Comparison of ENCODE assay signal across 8 cellular contexts in the genomic region with DNA sequence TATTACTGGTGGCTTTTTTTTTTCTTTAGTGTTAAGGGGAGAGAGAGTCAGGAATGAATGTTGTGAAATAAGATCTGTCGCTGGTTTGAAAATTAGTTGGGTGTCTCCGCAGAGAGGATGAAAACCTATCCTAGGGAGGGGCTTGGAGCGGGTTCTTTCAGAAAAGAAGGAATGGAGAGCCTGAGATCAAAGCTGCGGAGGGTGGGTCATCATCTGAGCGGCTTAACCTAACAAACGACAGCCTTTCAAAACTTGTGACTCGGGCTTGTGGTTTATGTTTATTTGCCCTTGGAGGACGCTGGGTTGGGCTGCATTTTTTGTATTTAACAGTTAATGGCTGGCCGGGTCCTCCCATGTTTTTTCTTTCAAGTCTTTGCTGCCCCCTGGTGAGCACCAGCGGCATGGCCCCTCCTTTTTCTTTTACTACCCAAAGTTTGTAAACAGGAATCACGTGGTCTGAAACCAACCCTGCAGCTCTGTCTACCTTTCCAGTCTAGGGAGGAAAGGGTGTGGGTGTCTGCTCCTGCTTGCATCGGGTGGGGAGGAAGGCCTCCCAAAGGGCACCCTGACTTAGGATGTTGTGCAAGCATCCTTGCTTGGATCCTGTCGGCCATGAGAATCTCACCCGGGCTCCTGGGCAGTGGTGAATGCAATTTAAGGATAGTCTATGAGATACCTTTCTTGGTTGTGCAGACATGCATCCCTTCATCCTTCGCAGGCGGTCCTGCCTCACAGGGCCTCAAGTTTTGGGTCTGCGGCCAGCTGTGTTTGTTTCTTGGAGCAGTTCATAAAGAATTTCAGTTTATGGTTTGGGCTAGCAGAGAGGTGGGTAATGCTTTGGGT. TPM values are rescaled to one million over a fixed set of nuclear protein-coding genes. Genes with fewer than 3 reads are reported as not detected.
DNase-seq lines count a peak whose midpoint lies in the region; ATAC-seq, FAIRE-seq and TF ChIP-seq lines count a peak whose summit lies in the region.

No MANE protein-coding gene starts in this region.

- H3K4me3 ChIP-seq in bronchial epithelial cell (ENCODE audit: low read depth, low read length) (peak overlapping the region; percentile 80), skin epidermis (peak overlapping the region; percentile 74 to 95 (median 92))

- peaks cover 47% of the 10 kb centered on the region for H3K36me3 Mint-ChIP-seq in WTC11

- H3K27ac Mint-ChIP-seq in WTC11 = peak overlapping the region; percentile 86

- H3K27me3 ChIP-seq in bronchial epithelial cell (ENCODE audit: control insufficient read depth, insufficient read depth, low read length) = no peaks in the 10 kb centered on the region

- CTCF ChIA-PET in WTC11 (lab: Charles Lee) = interaction anchor here (0.8 to 5.4 kb wide), 22 partner anchors 25 to 154 kb away, joined by 3 to 70 read pairs (median 10); no protein-coding TSS in a partner anchor

- peaks cover 23% of the 10 kb centered on the region for H3K36me3 ChIP-seq in bronchial epithelial cell (ENCODE audit: control insufficient read depth, insufficient read depth, low read length)

- DNase-seq in CMK (ENCODE audit: low read depth) (peak; percentile 79), NCI-H345 (lab: John Stamatoyannopoulos, UW) (peak; percentile 91), WTC11 (ENCODE audit: low spot score) (peak; percentile 89), bronchial epithelial cell (ENCODE audit: low read depth) (peak; percentile 88), iPS-NIHi7 (ENCODE audit: extremely low spot score) (peak; percentile 68)

- peak overlapping the region; percentile 68 to 99 (median 94) for H3K27ac ChIP-seq in skin epidermis

- no peak for FAIRE-seq in bronchial epithelial cell (lab: Jason Lieb, UNC)

- H3K4me1 Mint-ChIP-seq in WTC11 = peaks cover 51% of the 10 kb centered on the region

- H3K9me3 Mint-ChIP-seq in WTC11 = no peaks in the 10 kb centered on the region

- no peaks in the 10 kb centered on the region for H3K27me3 Mint-ChIP-seq in WTC11 (ENCODE audit: low read depth)

- ATAC-seq in HG02759 (IDR thresholded peaks at IDR 0.05; ENCODE audit: unreplicated experiment) (peak; percentile 29), WTC11 (peak; percentile 5), HG03135 (IDR thresholded peaks at IDR 0.05; ENCODE audit: unreplicated experiment) (no peak)

- TF ChIP-seq CTCF in WTC11 (IDR thresholded peaks at IDR 0.05) (peak; percentile 89), bronchial epithelial cell (IDR thresholded peaks at IDR 0.05; ENCODE audit: insufficient read depth, low read length, severe bottlenecking) (peak; percentile 84)

- POLR2A ChIA-PET in WTC11 (lab: Charles Lee) = interaction anchor here (0.6 to 5.8 kb wide), 9 partner anchors 34 to 101 kb away, joined by 3 to 183 read pairs (median 5); partner anchors contain the start of genes TBC1D22B and TMEM217

- H3K4me3 Mint-ChIP-seq in WTC11 = peak overlapping the region; percentile 87

TF ChIP-seq in WTC11, 78 proteins besides CTCF, POLR2A, EP300 and RAD21 (continues in another document):
- 0 out of 2 replicates have a peak, but pooled peaks have one; percentile 51 for TF ChIP-seq FOXJ3 (CRISPR knock-in tag; IDR thresholded peaks at IDR 0.05; ENCODE audit: borderline replicate concordance)
- TF ChIP-seq ARID4B (CRISPR knock-in tag; IDR thresholded peaks at IDR 0.05; ENCODE audit: borderline replicate concordance) = peak; percentile 75; the same call in 1 of the 2 replicates
- TF ChIP-seq GABPB1 (CRISPR knock-in tag; IDR thresholded peaks at IDR 0.05) = peak; percentile 56
- peak; percentile 64; the same call in 1 of the 2 replicates for TF ChIP-seq MAX (CRISPR knock-in tag; IDR thresholded peaks at IDR 0.05)
- TF ChIP-seq NFATC4 (CRISPR knock-in tag; IDR thresholded peaks at IDR 0.05) = no peak
- no peak for TF ChIP-seq GRHL2 (CRISPR knock-in tag; IDR thresholded peaks at IDR 0.05; ENCODE audit: insufficient replicate concordance, severe bottlenecking)
- 0 out of 2 replicates have a peak, but pooled peaks have one; percentile 44 for TF ChIP-seq TEAD1 (CRISPR knock-in tag; IDR thresholded peaks at IDR 0.05)
- no peak for TF ChIP-seq ZSCAN18 (CRISPR knock-in tag; IDR thresholded peaks at IDR 0.05)
- no peak for TF ChIP-seq JUN (CRISPR knock-in tag; IDR thresholded peaks at IDR 0.05)
- no peak for TF ChIP-seq ERG (CRISPR knock-in tag; IDR thresholded peaks at IDR 0.05)
- TF ChIP-seq, protein P1, sequence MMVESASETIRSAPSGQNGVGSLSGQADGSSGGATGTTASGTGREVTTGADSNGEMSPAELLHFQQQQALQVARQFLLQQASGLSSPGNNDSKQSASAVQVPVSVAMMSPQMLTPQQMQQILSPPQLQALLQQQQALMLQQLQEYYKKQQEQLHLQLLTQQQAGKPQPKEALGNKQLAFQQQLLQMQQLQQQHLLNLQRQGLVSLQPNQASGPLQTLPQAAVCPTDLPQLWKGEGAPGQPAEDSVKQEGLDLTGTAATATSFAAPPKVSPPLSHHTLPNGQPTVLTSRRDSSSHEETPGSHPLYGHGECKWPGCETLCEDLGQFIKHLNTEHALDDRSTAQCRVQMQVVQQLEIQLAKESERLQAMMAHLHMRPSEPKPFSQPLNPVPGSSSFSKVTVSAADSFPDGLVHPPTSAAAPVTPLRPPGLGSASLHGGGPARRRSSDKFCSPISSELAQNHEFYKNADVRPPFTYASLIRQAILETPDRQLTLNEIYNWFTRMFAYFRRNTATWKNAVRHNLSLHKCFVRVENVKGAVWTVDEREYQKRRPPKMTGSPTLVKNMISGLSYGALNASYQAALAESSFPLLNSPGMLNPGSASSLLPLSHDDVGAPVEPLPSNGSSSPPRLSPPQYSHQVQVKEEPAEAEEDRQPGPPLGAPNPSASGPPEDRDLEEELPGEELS (CRISPR knock-in tag; IDR thresholded peaks at IDR 0.05) = peak; percentile 79; the same call in 1 of the 2 replicates
- no peak for TF ChIP-seq SMAD4 (CRISPR knock-in tag; IDR thresholded peaks at IDR 0.05)
- 0 out of 2 replicates have a peak, but pooled peaks have one; percentile 11 for TF ChIP-seq CREB1 (CRISPR knock-in tag; IDR thresholded peaks at IDR 0.05)
- TF ChIP-seq, protein P2, sequence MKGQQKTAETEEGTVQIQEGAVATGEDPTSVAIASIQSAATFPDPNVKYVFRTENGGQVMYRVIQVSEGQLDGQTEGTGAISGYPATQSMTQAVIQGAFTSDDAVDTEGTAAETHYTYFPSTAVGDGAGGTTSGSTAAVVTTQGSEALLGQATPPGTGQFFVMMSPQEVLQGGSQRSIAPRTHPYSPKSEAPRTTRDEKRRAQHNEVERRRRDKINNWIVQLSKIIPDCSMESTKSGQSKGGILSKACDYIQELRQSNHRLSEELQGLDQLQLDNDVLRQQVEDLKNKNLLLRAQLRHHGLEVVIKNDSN (CRISPR knock-in tag; IDR thresholded peaks at IDR 0.05) = peak; percentile 82

RNA-seq across cellular contexts. Expression of gene PIM1, which starts 2.2 kb away (rescaled TPM):
- total RNA-seq in WTC11 (2021) (64.7 to 81.2 TPM (median 78.1 TPM) in 3 replicates), bronchial epithelial cell (29.2 and 35.3 TPM in 2 replicates)
